In genomic region chr12:18696971-18697602, GRCh38 we compare ENCODE assay signal across 2 cellular contexts.
TF ChIP-seq lines count a peak whose summit lies in the region.

No MANE protein-coding gene starts in this region.

TF ChIP-seq in HCT116, 20 proteins besides CTCF, POLR2A, EP300 and RAD21:
- TF ChIP-seq EZH2 (IDR thresholded peaks at IDR 0.05) = no peak
- 0 out of 2 replicates have a peak, but pooled peaks have one; percentile 21 for TF ChIP-seq FOSL1 (IDR thresholded peaks at IDR 0.05; ENCODE audit: low read depth)

TF ChIP-seq in SK-N-SH, 30 proteins besides CTCF, POLR2A, EP300 and RAD21:
- TF ChIP-seq YY1 (IDR thresholded peaks at IDR 0.05; ENCODE audit: low read depth) (no peak), JUND (IDR thresholded peaks at IDR 0.05) (peak; percentile 60), FOSL2 (IDR thresholded peaks at IDR 0.05; ENCODE audit: borderline replicate concordance, low read depth) (peak; percentile 68; the same call in 1 of the 2 replicates), TCF12 (IDR thresholded peaks at IDR 0.05) (peak; percentile 38)
TF ChIP-seq in SK-N-SH: peak in this region for 3.
